ENCODE assay signal across 8 cellular contexts in the genomic region with DNA sequence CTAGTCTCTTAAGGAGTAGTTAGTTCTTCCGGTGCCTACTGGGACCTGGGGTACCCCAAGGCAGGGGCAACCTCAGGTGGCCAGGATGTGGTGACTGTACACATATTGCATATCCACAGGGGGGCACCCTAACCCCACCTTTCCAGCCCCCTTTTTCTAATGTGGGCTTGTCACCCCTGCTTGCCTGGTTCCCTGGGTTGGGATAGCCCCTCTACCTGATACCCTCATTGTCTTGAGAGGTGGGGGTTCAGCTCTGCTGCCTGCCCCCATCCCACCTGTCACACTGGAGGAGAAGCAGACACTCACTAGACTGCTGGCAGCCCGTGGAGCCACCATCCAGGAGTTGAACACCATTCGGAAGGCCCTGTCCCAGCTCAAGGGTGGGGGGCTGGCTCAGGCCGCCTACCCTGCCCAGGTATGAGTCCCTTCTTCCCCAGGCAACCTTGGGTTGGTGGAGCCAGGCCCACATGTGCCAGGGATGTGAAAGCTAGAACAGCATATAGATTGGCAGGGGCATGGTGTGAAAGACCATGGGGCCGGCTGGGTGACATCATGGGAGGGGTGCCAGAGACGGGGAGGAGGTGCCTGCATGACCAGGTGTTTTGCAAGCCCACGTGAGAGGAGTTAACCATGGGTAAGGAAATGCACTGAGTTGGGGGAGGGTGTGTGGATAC. TPM values are rescaled to one million over a fixed set of nuclear protein-coding genes. Genes with fewer than 3 reads are reported as not detected.
DNase-seq lines count a peak whose midpoint lies in the region; ATAC-seq and TF ChIP-seq lines count a peak whose summit lies in the region.

No MANE protein-coding gene starts in this region.

- CTCF ChIA-PET in activated CD4-positive, alpha-beta memory T cell treated with anti-CD3 and anti-CD28 coated beads, Interleukin-2, amount 10 ng/mL, durations not matched to agents 7 days and 5 days (lab: Charles Lee), result interaction anchor here (1.1 to 6.2 kb wide), 4 partner anchors 47 to 158 kb away, joined by 3 to 46 read pairs (median 4); no protein-coding TSS in a partner anchor

- no peaks in the 10 kb centered on the region for H3K9me3 Mint-ChIP-seq in H9
- no peaks in the 10 kb centered on the region for H3K9me3 Mint-ChIP-seq in activated CD4-positive, alpha-beta memory T cell treated with anti-CD3 and anti-CD28 coated beads, Interleukin-2, amount 10 ng/mL, durations not matched to agents 7 days and 5 days
- H3K9me3 Mint-ChIP-seq in stimulated activated naive CD8-positive, alpha-beta T cell treated with anti-CD3 and anti-CD28 coated beads, Interleukin-15, amount 100 ng/mL, for 72 hours, result no peaks in the 10 kb centered on the region

- no peak overlapping the region for H3T11ph ChIP-seq in H9 (ENCODE audit: low read length)

- H3K36me3 Mint-ChIP-seq in H9 (ENCODE audit: insufficient read depth in 1 of 3, low read depth in 3 of 3), result no peaks in the 10 kb centered on the region; a peak in 3 of 7 replicates
- H3K36me3 Mint-ChIP-seq in activated CD4-positive, alpha-beta memory T cell treated with anti-CD3 and anti-CD28 coated beads, Interleukin-2, amount 10 ng/mL, durations not matched to agents 7 days and 5 days (ENCODE audit: low read depth), result peaks cover 22% of the 10 kb centered on the region

- H3K4ac ChIP-seq in H9 (ENCODE audit: low read depth, low read length), result no peak overlapping the region

- no peaks in the 10 kb centered on the region for H3K4me1 ChIP-seq in BE2C
- no peaks in the 10 kb centered on the region for H3K4me1 ChIP-seq in H9 (ENCODE audit: insufficient read depth, low read length)

- H2AK5ac ChIP-seq in H9 (ENCODE audit: insufficient read length, low read length), result no peak overlapping the region

- H3K4me1 Mint-ChIP-seq in H9, result peaks cover 8 to 9% of the 10 kb centered on the region in 2 experiments
- peaks cover 33% of the 10 kb centered on the region for H3K4me1 Mint-ChIP-seq in activated CD4-positive, alpha-beta memory T cell treated with anti-CD3 and anti-CD28 coated beads, Interleukin-2, amount 10 ng/mL, durations not matched to agents 7 days and 5 days
- H3K4me1 Mint-ChIP-seq in stimulated activated naive CD8-positive, alpha-beta T cell treated with anti-CD3 and anti-CD28 coated beads, Interleukin-15, amount 100 ng/mL, for 72 hours, result peaks cover 45% of the 10 kb centered on the region

- no peak overlapping the region for H3K14ac ChIP-seq in H9 (ENCODE audit: insufficient read depth, low read length)

- no peak overlapping the region for H2BK12ac ChIP-seq in H9 (ENCODE audit: insufficient read length, low read depth, low read length)

- no CpG with 5 or more reads among the region's 7 CpGs for WGBS in H9 (ENCODE audit: extremely low coverage, insufficient read length, low lambda C conversion rate)

- H3K18ac ChIP-seq in H9 (ENCODE audit: insufficient read length, low read depth, low read length), result no peak overlapping the region

- H3K4me3 Mint-ChIP-seq in H9, result no peak overlapping the region
- H3K4me3 Mint-ChIP-seq in activated CD4-positive, alpha-beta memory T cell treated with anti-CD3 and anti-CD28 coated beads, Interleukin-2, amount 10 ng/mL, durations not matched to agents 7 days and 5 days, result no peak overlapping the region
- no peak overlapping the region for H3K4me3 Mint-ChIP-seq in stimulated activated naive CD8-positive, alpha-beta T cell treated with anti-CD3 and anti-CD28 coated beads, Interleukin-15, amount 100 ng/mL, for 72 hours

- no peak overlapping the region for H2BK5ac ChIP-seq in H9 (ENCODE audit: insufficient read length, low read length)

- POLR2A ChIA-PET in activated CD4-positive, alpha-beta memory T cell treated with anti-CD3 and anti-CD28 coated beads, Interleukin-2, amount 10 ng/mL, durations not matched to agents 7 days and 5 days (lab: Charles Lee), result interaction anchor here (1.2 to 27.5 kb wide), 3 partner anchors 14 to 48 kb away, joined by 5 to 1001 read pairs (median 135); a partner anchor contains a TSS

- no peak overlapping the region for H3K4me2 ChIP-seq in H9 (ENCODE audit: insufficient read depth, insufficient read length, low read length)

- TF ChIP-seq CTCF in BE2C (IDR thresholded peaks at IDR 0.05; ENCODE audit: low read depth, low read length), result peak; percentile 46
- peak; percentile 69 for TF ChIP-seq CTCF in H9 (conservative IDR thresholded peaks at IDR 0.05)
- TF ChIP-seq CTCF in foreskin fibroblast (IDR thresholded peaks at IDR 0.05; ENCODE audit: low read depth, low read length), result peak; percentile 34

- no peaks in the 10 kb centered on the region for H3K79me2 ChIP-seq in H9 (ENCODE audit: insufficient read depth, low read length)

- H3K9me3 ChIP-seq in BE2C (no peaks in the 10 kb centered on the region), H9 (ENCODE audit: control insufficient read depth, low read depth, low read length) (no peaks in the 10 kb centered on the region)

- peak; percentile 32 for ATAC-seq in stimulated activated naive CD8-positive, alpha-beta T cell treated with anti-CD3 and anti-CD28 coated beads, Interleukin-15, amount 100 ng/mL, for 72 hours
- no peak for ATAC-seq in HG03521 (IDR thresholded peaks at IDR 0.05; ENCODE audit: unreplicated experiment)

- H4K5ac ChIP-seq in H9 (ENCODE audit: insufficient read length, low read depth, low read length), result no peak overlapping the region

- H3K56ac ChIP-seq in H9 (ENCODE audit: insufficient read length, low read depth, low read length), result no peak overlapping the region

- no peak overlapping the region for H2BK120ac ChIP-seq in H9 (ENCODE audit: low read depth, low read length, poor library complexity, severe bottlenecking)

- no peak overlapping the region for H3K4me3 ChIP-seq in BE2C (ENCODE audit: low read depth, low read length)
- no peak overlapping the region for H3K4me3 ChIP-seq in foreskin fibroblast (ENCODE audit: low read depth in 1 of 2, low read length in 2 of 2)

- peaks cover 3% of the 10 kb centered on the region for H3K23me2 ChIP-seq in H9 (ENCODE audit: insufficient read length, low read depth, low read length, poor library complexity, severe bottlenecking)

- no peak overlapping the region for H4K91ac ChIP-seq in H9 (ENCODE audit: insufficient read length, low read depth, low read length)

- no peaks in the 10 kb centered on the region for H3K36me3 ChIP-seq in BE2C

- H3K27me3 ChIP-seq in BE2C (no peaks in the 10 kb centered on the region), H9 (ENCODE audit: insufficient read depth, low read length) (no peaks in the 10 kb centered on the region)

- no peak overlapping the region for H2AFZ ChIP-seq in H9 (ENCODE audit: low read length)

- DNase-seq in BE2C (peak; percentile 51), H9 (no peak), foreskin fibroblast (peak in 1 of 2 donors; percentile 52), NCI-H446 (lab: John Stamatoyannopoulos, UW) (no peak), SHP77 treated with DMSO at 0.1 percent for 48 hours (lab: John Stamatoyannopoulos, UW) (no peak)
- peak; percentile 47 for DNase-seq in activated CD4-positive, alpha-beta memory T cell treated with anti-CD3 and anti-CD28 coated beads, Interleukin-2, amount 10 ng/mL, durations not matched to agents 7 days and 5 days
- DNase-seq in stimulated activated naive CD8-positive, alpha-beta T cell treated with anti-CD3 and anti-CD28 coated beads, Interleukin-15, amount 100 ng/mL, for 72 hours, result peak; percentile 55 to 64

- H2BK20ac ChIP-seq in H9 (ENCODE audit: low read depth, low read length, poor library complexity, severe bottlenecking), result no peak overlapping the region

- no peak overlapping the region for H3K9ac ChIP-seq in H9 (ENCODE audit: extremely low read depth, insufficient read length, low read length)

- no peak overlapping the region for H2BK15ac ChIP-seq in H9 (ENCODE audit: low read depth, low read length)

- no peak overlapping the region for H3K23ac ChIP-seq in H9 (ENCODE audit: insufficient read length, low read depth, low read length)

- H3K27ac ChIP-seq in H9 (ENCODE audit: insufficient read length, low read depth, low read length), result no peak overlapping the region

- no peak overlapping the region; a peak in 1 of 7 replicates for H3K27ac Mint-ChIP-seq in H9
- peak overlapping the region; percentile 35 for H3K27ac Mint-ChIP-seq in activated CD4-positive, alpha-beta memory T cell treated with anti-CD3 and anti-CD28 coated beads, Interleukin-2, amount 10 ng/mL, durations not matched to agents 7 days and 5 days
- H3K27ac Mint-ChIP-seq in stimulated activated naive CD8-positive, alpha-beta T cell treated with anti-CD3 and anti-CD28 coated beads, Interleukin-15, amount 100 ng/mL, for 72 hours, result no peak overlapping the region

- H4K8ac ChIP-seq in H9 (replicated peaks; ENCODE audit: insufficient read length, low read depth, low read length), result no peak overlapping the region

- H3K79me1 ChIP-seq in H9 (ENCODE audit: insufficient read depth, low read depth, low read length, poor library complexity, severe bottlenecking), result no peaks in the 10 kb centered on the region

- H4K20me1 ChIP-seq in H9 (ENCODE audit: control insufficient read depth, insufficient read depth, insufficient read length), result no peaks in the 10 kb centered on the region

- no peaks in the 10 kb centered on the region for H3K27me3 Mint-ChIP-seq in H9 (ENCODE audit: low read depth)
- no peaks in the 10 kb centered on the region for H3K27me3 Mint-ChIP-seq in activated CD4-positive, alpha-beta memory T cell treated with anti-CD3 and anti-CD28 coated beads, Interleukin-2, amount 10 ng/mL, durations not matched to agents 7 days and 5 days
- H3K27me3 Mint-ChIP-seq in stimulated activated naive CD8-positive, alpha-beta T cell treated with anti-CD3 and anti-CD28 coated beads, Interleukin-15, amount 100 ng/mL, for 72 hours, result no peaks in the 10 kb centered on the region

RNA-seq across cellular contexts. Expression of a gene that starts 4.0 kb away (rescaled TPM):
- polyA plus RNA-seq in BE2C (2012; ENCODE audit: insufficient read depth, insufficient read length, low read depth), result 27.8 TPM
- total RNA-seq in H9 (2021), result 8.4 and 8.8 TPM in 2 replicates
- 10 to 100 TPM; 33.2 to 35.3 TPM for total RNA-seq in activated CD4-positive, alpha-beta memory T cell treated with anti-CD3 and anti-CD28 coated beads, Interleukin-2, amount 10 ng/mL, durations not matched to agents 7 days and 5 days

RNA-seq across cellular contexts. Expression of a gene that starts 13.2 kb away (rescaled TPM):
- 64.6 TPM for polyA plus RNA-seq in BE2C (2012; ENCODE audit: insufficient read depth, insufficient read length, low read depth)
- total RNA-seq in H9 (2021), result 83.1 and 84.3 TPM in 2 replicates
- total RNA-seq in activated CD4-positive, alpha-beta memory T cell treated with anti-CD3 and anti-CD28 coated beads, Interleukin-2, amount 10 ng/mL, durations not matched to agents 7 days and 5 days, result 100 to 1,000 TPM; 131 TPM

RNA-seq across cellular contexts. Expression of a gene that starts 24.5 kb away (rescaled TPM):
- 3.7 TPM for polyA plus RNA-seq in BE2C (2012; ENCODE audit: insufficient read depth, insufficient read length, low read depth)
- total RNA-seq in H9 (2021), result 2.0 and 2.3 TPM in 2 replicates
- 10 to 100 TPM; 20.7 to 21.8 TPM for total RNA-seq in activated CD4-positive, alpha-beta memory T cell treated with anti-CD3 and anti-CD28 coated beads, Interleukin-2, amount 10 ng/mL, durations not matched to agents 7 days and 5 days

RNA-seq across cellular contexts. Expression of a gene that starts 46.1 kb away (rescaled TPM):
- polyA plus RNA-seq in BE2C (2012; ENCODE audit: insufficient read depth, insufficient read length, low read depth), result 5.6 TPM
- 6.1 and 7.4 TPM in 2 replicates for total RNA-seq in H9 (2021)
- 100 to 1,000 TPM; 123 to 124 TPM for total RNA-seq in activated CD4-positive, alpha-beta memory T cell treated with anti-CD3 and anti-CD28 coated beads, Interleukin-2, amount 10 ng/mL, durations not matched to agents 7 days and 5 days

RNA-seq across cellular contexts. Expression of a gene that starts 52.7 kb away (rescaled TPM):
- 72.0 TPM for polyA plus RNA-seq in BE2C (2012; ENCODE audit: insufficient read depth, insufficient read length, low read depth)
- 44.8 and 50.9 TPM in 2 replicates for total RNA-seq in H9 (2021)
- total RNA-seq in activated CD4-positive, alpha-beta memory T cell treated with anti-CD3 and anti-CD28 coated beads, Interleukin-2, amount 10 ng/mL, durations not matched to agents 7 days and 5 days, result 100 to 1,000 TPM; 118 to 119 TPM

Comparison
In these comparisons a context has a peak if more than half of its experiments do, and no peak if none do; other contexts are left out.
1. DNase-seq: peak in BE2C (single experiment), activated CD4-positive, alpha-beta memory T cell treated with anti-CD3 and anti-CD28 coated beads, Interleukin-2, amount 10 ng/mL, durations not matched to agents 7 days and 5 days (single experiment) and stimulated activated naive CD8-positive, alpha-beta T cell treated with anti-CD3 and anti-CD28 coated beads, Interleukin-15, amount 100 ng/mL, for 72 hours (2 of 2); none in H9 (single experiment), NCI-H446 (0 of 2) and SHP77 treated with DMSO at 0.1 percent for 48 hours (single experiment).
2. Peak in every context shown above with its lines, with median percentiles within 50 percentile points of each other: CTCF ChIP-seq.